Comparison of ENCODE assay signal across 17 cellular contexts in the genomic region with DNA sequence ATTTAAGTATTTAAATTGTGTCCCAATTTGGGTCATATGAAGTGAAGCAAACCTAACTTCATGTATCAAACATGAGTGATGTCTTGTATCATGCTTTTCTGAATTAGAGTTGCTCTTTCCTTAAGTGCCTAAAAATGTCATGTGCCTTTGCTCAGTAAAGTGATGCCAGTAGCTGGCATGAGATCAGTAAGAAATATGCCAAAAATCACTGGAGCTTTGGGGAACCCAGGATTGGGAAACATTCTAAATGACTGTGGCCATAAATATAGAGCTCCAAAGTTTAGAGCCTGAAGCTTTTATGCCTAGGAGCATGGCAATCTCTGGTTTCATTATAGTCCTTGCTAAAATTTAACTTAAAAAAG.
"Had no signal": no experiment of that assay in that cellular context is flagged by ENCODE, and none has a peak within 500 bp of the region (broad histone marks: within the 10 kb centered on the region; RNA-seq: fewer than 3 reads in every experiment).

No MANE protein-coding gene starts in this region.

- ATAC-seq: activated CD8-positive, alpha-beta T cell treated with anti-CD3 and anti-CD28 coated beads, Interleukin-2, amount 10 ng/mL, durations not matched to agents 7 days and 5 days; esophagus mucosa; naive thymus-derived CD4-positive, alpha-beta T cell had no signal

- H3K4me3 ChIP-seq: lower lobe of right lung, tibial nerve had no signal

- H3K9me3 ChIP-seq: lower lobe of right lung, tibial nerve had no signal

- DNase-seq: activated CD4-positive, alpha-beta T cell treated with anti-CD3 and anti-CD28 coated beads, Interleukin-2, amount 10 ng/mL, durations not matched to agents 7 days and 5 days; activated CD4-positive, CD25-positive, alpha-beta regulatory T cell treated with anti-CD3 and anti-CD28 coated beads, Interleukin-2, amount 50 U/mL, for 72 hours; activated CD8-positive, alpha-beta T cell treated with anti-CD3 and anti-CD28 coated beads, Interleukin-2, amount 10 ng/mL, durations not matched to agents 7 days and 5 days; activated gamma-delta T cell treated with Interleukin-2 at 50 U/mL for 16 hours; effector memory CD4-positive, alpha-beta T cell; foreskin fibroblast; kidney; lower lobe of right lung; naive thymus-derived CD4-positive, alpha-beta T cell; occipital lobe; posterior cingulate gyrus; stimulated activated CD4-positive, alpha-beta T cell treated with anti-CD3 and anti-CD28 coated beads, Interleukin-12 subunit alpha, Interleukin-12 subunit beta, amount 100 ng/mL, for 4 hours; stimulated activated CD4-positive, alpha-beta T cell treated with anti-CD3 and anti-CD28 coated beads, Interleukin-4, amount 100 ng/mL, for 4 hours; T-helper 1 cell; WERI-Rb-1 had no signal

- H3K27me3 ChIP-seq: tibial nerve had no signal

- H3K27ac ChIP-seq: lower lobe of right lung, WERI-Rb-1 had no signal

- H3K36me3 ChIP-seq: lower lobe of right lung, tibial nerve, WERI-Rb-1 had no signal
